ENCODE assay signal across 10 cellular contexts in the genomic region with DNA sequence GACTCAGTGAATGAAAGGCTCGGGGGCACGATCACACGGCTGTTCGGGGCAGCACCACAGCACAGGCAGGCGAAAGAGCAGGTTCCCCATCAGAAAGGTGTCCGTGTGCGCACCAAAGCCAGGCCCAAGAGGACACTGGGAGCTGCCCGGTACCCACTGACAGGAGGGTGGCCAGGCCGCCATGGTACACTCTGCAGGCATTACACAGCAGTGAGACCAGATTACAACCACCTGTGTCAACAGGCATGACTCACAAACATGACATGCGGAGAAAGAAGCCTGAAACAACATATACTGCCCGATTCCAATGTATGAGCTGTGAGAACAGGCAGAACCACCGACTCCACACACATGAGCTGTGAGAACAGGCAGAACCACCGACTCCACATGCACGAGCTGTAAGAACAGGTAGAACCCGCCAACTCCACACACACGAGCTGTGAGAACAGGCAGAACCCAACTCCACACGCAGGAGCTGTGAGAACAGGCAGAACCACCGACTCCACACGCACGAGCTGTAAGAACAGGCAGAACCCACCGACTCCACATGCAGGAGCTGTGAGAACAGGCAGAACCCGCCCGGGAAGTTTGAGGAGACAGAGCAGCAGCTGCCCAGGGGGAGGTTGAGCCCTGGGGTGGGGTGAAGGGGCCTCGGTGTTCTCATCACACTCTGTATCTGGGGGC. TPM values are rescaled to one million over a fixed set of nuclear protein-coding genes. Genes with fewer than 3 reads are reported as not detected.
DNase-seq lines count a peak whose midpoint lies in the region; ATAC-seq, FAIRE-seq and TF ChIP-seq lines count a peak whose summit lies in the region.
"Had no signal": no experiment of that assay in that cellular context is flagged by ENCODE, and none has a peak within 500 bp of the region (broad histone marks: within the 10 kb centered on the region; RNA-seq: fewer than 3 reads in every experiment).

No MANE protein-coding gene starts in this region.

- ATAC-seq in left lobe of liver (no peak), HG03469 (IDR thresholded peaks at IDR 0.05; ENCODE audit: unreplicated experiment) (no peak), GM19452 (IDR thresholded peaks at IDR 0.05; ENCODE audit: unreplicated experiment) (no peak)

- no peak for DNase-seq in GM12891 (ENCODE audit: insufficient read length, low spot score)
- DNase-seq in fibroblast of mammary gland (ENCODE audit: low read depth): peak; percentile 86
- DNase-seq in skeletal muscle cell (ENCODE audit: low read depth): peak; percentile 70
- DNase-seq in left lobe of liver (ENCODE audit: low spot score): no peak
- DNase-seq in G401 (ENCODE audit: low spot score): no peak
- DNase-seq: NCI-H2081 treated with DMSO at 0.1 percent for 48 hours had no signal

- no peak for TF ChIP-seq POLR2A in GM12891 (IDR thresholded peaks at IDR 0.05; ENCODE audit: low read depth, low read length)

- FAIRE-seq in GM12891 (lab: Jason Lieb, UNC): peak; percentile 35
- FAIRE-seq: D721Med had no signal

- H3K4me3 ChIP-seq in fibroblast of mammary gland (ENCODE audit: control insufficient read depth, low read depth, low read length) (no peak overlapping the region), skeletal muscle cell (ENCODE audit: low read depth, low read length) (no peak overlapping the region)

- no peak for TF ChIP-seq CTCF in VCaP (conservative IDR thresholded peaks at IDR 0.05)
- no peak for TF ChIP-seq CTCF in fibroblast of mammary gland (conservative IDR thresholded peaks at IDR 0.05; ENCODE audit: control insufficient read depth, insufficient read depth, low read depth, low read length)

- peak overlapping the region; percentile 36 for H3K27ac ChIP-seq in VCaP

- in situ Hi-C loops in G401 (cut with HindIII; ENCODE audit: low sequenced_read_pairs): no loop called here

TF ChIP-seq in GM12891, 5 proteins besides CTCF, POLR2A, EP300 and RAD21:
- TF ChIP-seq TAF1 (IDR thresholded peaks at IDR 0.05; ENCODE audit: low read depth, low read length) (no peak), POLR2AphosphoS5 (IDR thresholded peaks at IDR 0.05; ENCODE audit: low read depth, low read length) (no peak), POU2F2 (IDR thresholded peaks at IDR 0.05; ENCODE audit: low read depth, low read length) (no peak), SPI1 (IDR thresholded peaks at IDR 0.05; ENCODE audit: low read depth, low read length) (no peak)

RNA-seq across cellular contexts. Expression of gene KIAA0930, which starts 32.6 kb away (rescaled TPM):
- polyA plus RNA-seq in GM12891 (2012; ENCODE audit: low read depth, missing spikeins): 43.1 TPM
- 44.2 TPM for total RNA-seq in left lobe of liver
- 32.8 and 71.4 TPM in 2 replicates for total RNA-seq in G401 (2014; rRNA removed; shearing (Covaris generic))

RNA-seq across cellular contexts. Expression of gene NUP50, which starts 44.4 kb away (rescaled TPM):
- 34.0 TPM for polyA plus RNA-seq in GM12891 (2012; ENCODE audit: low read depth, missing spikeins)
- 31.7 TPM for total RNA-seq in left lobe of liver
- 46.0 and 51.9 TPM in 2 replicates for total RNA-seq in G401 (2014; rRNA removed; shearing (Covaris generic))

Comparison
In these comparisons a context has a peak if more than half of its experiments do, and no peak if none do; other contexts are left out.
1. DNase-seq: peak in fibroblast of mammary gland (single experiment) and skeletal muscle cell (single experiment); none in GM12891 (single experiment), left lobe of liver (single experiment) and G401 (single experiment).